ENCODE assay signal across 29 cellular contexts in genomic region chr11:37710031-37710430, GRCh38.
A peak's percentile ranks its signal among the peaks of the same experiment; 100 is the strongest.
DNase-seq lines count a peak whose midpoint lies in the region; ATAC-seq and TF ChIP-seq lines count a peak whose summit lies in the region.
"Had no signal": no experiment of that assay in that cellular context is flagged by ENCODE, and none has a peak within 500 bp of the region (broad histone marks: within the 10 kb centered on the region; RNA-seq: fewer than 3 reads in every experiment).

No MANE protein-coding gene starts in this region.

- H2AFZ ChIP-seq in hepatocyte: no peak overlapping the region

- H3K4me1 ChIP-seq in hepatocyte (ENCODE audit: insufficient read depth): no peaks in the 10 kb centered on the region
- H3K4me1 ChIP-seq: adrenal gland, heart right ventricle, right atrium auricular region, vagina had no signal

- no peak overlapping the region for H3K4me3 ChIP-seq in hepatocyte
- H3K4me3 ChIP-seq: adrenal gland, cardiac muscle cell, heart right ventricle, ovary, right atrium auricular region, vagina had no signal

- H3K27ac ChIP-seq in hepatocyte: no peak overlapping the region
- H3K27ac ChIP-seq: adrenal gland, cardiac muscle cell, heart right ventricle, KMS-11, ovary, right atrium auricular region, vagina had no signal

- DNase-seq in HFFc6 (peak; percentile 3), amniotic epithelial cell (ENCODE audit: low read depth) (peak; percentile 63), hepatocyte (ENCODE audit: low spot score) (peak; percentile 26), stromal cell of bone marrow (ENCODE audit: low read depth) (peak; percentile 59), AG20443 (ENCODE audit: low spot score) (no peak), NCI-H526 treated with DMSO at 0.1 percent for 48 hours (lab: John Stamatoyannopoulos, UW) (no peak)
- DNase-seq: activated CD4-positive, alpha-beta T cell treated with anti-CD3 and anti-CD28 coated beads for 1 hour; activated naive CD4-positive, alpha-beta T cell; activated T-cell treated with anti-CD3 and anti-CD28 coated beads, Interleukin-2, amount 50 U/mL, for 4 hours; adrenal gland; CD8-positive, alpha-beta T cell; cortex of kidney; GDM1; H7; heart right ventricle; left ventricle myocardium superior; natural killer cell; NCI-H1436 treated with DMSO at 0.1 percent for 48 hours; NCI-H524 treated with DMSO at 0.1 percent for 48 hours; ovary; stimulated activated CD4-positive, alpha-beta T cell treated with anti-CD3 and anti-CD28 coated beads, Interleukin-12 subunit alpha, Interleukin-12 subunit beta, amount 100 ng/mL, for 4 hours; stimulated activated CD4-positive, alpha-beta T cell treated with anti-CD3 and anti-CD28 coated beads, Interleukin-4, amount 100 ng/mL, for 4 hours; stimulated activated naive CD4-positive, alpha-beta T cell treated with Interleukin-2 at 50 U/mL for 16 hours; T-helper 17 cell had no signal

- no peaks in the 10 kb centered on the region for H3K36me3 Mint-ChIP-seq in HFFc6 (ENCODE audit: low read depth)
- H3K36me3 Mint-ChIP-seq: CD8-positive, alpha-beta T cell; natural killer cell had no signal

- H3K79me2 ChIP-seq in hepatocyte: no peaks in the 10 kb centered on the region

- H3K27me3 Mint-ChIP-seq in HFFc6 (ENCODE audit: insufficient read depth): no peaks in the 10 kb centered on the region
- H3K27me3 Mint-ChIP-seq: T-helper 17 cell had no signal

- no peaks in the 10 kb centered on the region for H3K9me3 ChIP-seq in hepatocyte (ENCODE audit: low read depth)
- H3K9me3 ChIP-seq: adrenal gland, heart right ventricle, ovary, right atrium auricular region, vagina had no signal

- 74% methylated on average over 1 of the region's 1 CpG for WGBS in hepatocyte (ENCODE audit: low lambda C conversion rate, missing lambda C conversion rate)

- no peaks in the 10 kb centered on the region for H3K27me3 ChIP-seq in hepatocyte
- H3K27me3 ChIP-seq: adrenal gland, cardiac muscle cell, heart right ventricle, ovary, right atrium auricular region, vagina had no signal

- H3K4me2 ChIP-seq in hepatocyte: no peak overlapping the region
- H3K4me2 ChIP-seq: KMS-11 had no signal

- H3K9me2 ChIP-seq in hepatocyte (replicated peaks; ENCODE audit: insufficient read depth): no peaks in the 10 kb centered on the region

- no peaks in the 10 kb centered on the region; the same call in 1 of the 2 replicates for H3K9me3 Mint-ChIP-seq in HFFc6
- H3K9me3 Mint-ChIP-seq: natural killer cell had no signal

- peaks cover 8% of the 10 kb centered on the region; the same call in 1 of the 2 replicates for H3K4me1 Mint-ChIP-seq in HFFc6 (ENCODE audit: low read depth)
- H3K4me1 Mint-ChIP-seq: natural killer cell, T-helper 17 cell had no signal

- H3K27ac Mint-ChIP-seq in HFFc6: no peak overlapping the region
- H3K27ac Mint-ChIP-seq: CD8-positive, alpha-beta T cell; natural killer cell; T-helper 17 cell had no signal

- TF ChIP-seq CTCF in HFFc6 (IDR thresholded peaks at IDR 0.05) (no peak), hepatocyte (IDR thresholded peaks at IDR 0.05; ENCODE audit: poor library complexity) (no peak)

- H3K4me3 Mint-ChIP-seq in HFFc6: no peak overlapping the region
- H3K4me3 Mint-ChIP-seq: activated T-cell treated with anti-CD3 and anti-CD28 coated beads, Interleukin-2, amount 50 U/mL, for 4 hours; CD8-positive, alpha-beta T cell; natural killer cell; T-helper 17 cell had no signal

- no peak for ATAC-seq in GM19324 (IDR thresholded peaks at IDR 0.05; ENCODE audit: low FRiP score, unreplicated experiment)
- ATAC-seq: activated T-cell treated with anti-CD3 and anti-CD28 coated beads, Interleukin-2, amount 50 U/mL, for 4 hours; CD8-positive, alpha-beta T cell; heart right ventricle; left ventricle myocardium superior; natural killer cell; T-helper 17 cell had no signal

- H3K36me3 ChIP-seq in hepatocyte (replicated peaks; ENCODE audit: insufficient read depth, low read depth): no peaks in the 10 kb centered on the region
- H3K36me3 ChIP-seq: adrenal gland, cardiac muscle cell, heart right ventricle, ovary, right atrium auricular region, vagina had no signal

- H4K20me1 ChIP-seq in hepatocyte (ENCODE audit: insufficient read depth, poor library complexity, severe bottlenecking): no peaks in the 10 kb centered on the region

Comparison
In these comparisons a context has a peak if more than half of its experiments do, and no peak if none do; other contexts are left out.
1. DNase-seq: peak in HFFc6 (single experiment), amniotic epithelial cell (single experiment), hepatocyte (single experiment) and stromal cell of bone marrow (single experiment); none in AG20443 (single experiment) and NCI-H526 treated with DMSO at 0.1 percent for 48 hours (single experiment).